8 cellular contexts compared by ENCODE assay signal in genomic region chrX:48509619-48510018, GRCh38. TPM values are rescaled to one million over a fixed set of nuclear protein-coding genes. Genes with fewer than 3 reads are reported as not detected.
DNase-seq lines count a peak whose midpoint lies in the region; ATAC-seq and TF ChIP-seq lines count a peak whose summit lies in the region.

No MANE protein-coding gene starts in this region.

- no peaks in the 10 kb centered on the region for H3K27me3 Mint-ChIP-seq in nephron (ENCODE audit: low read depth)

- H3K27ac Mint-ChIP-seq in nephron = peak overlapping the region in 2 of 3 experiments; percentile 37 to 57

- peak overlapping the region; percentile 93 to 96 (median 95) for H3K4me3 Mint-ChIP-seq in nephron

- H3K36me3 Mint-ChIP-seq in nephron (ENCODE audit: low read depth) = no peaks in the 10 kb centered on the region

- no peak for DNase-seq in BE2C
- no peak for DNase-seq in LNCaP clone FGC (ENCODE audit: low read depth)
- DNase-seq in NCI-H524 (lab: John Stamatoyannopoulos, UW) = no peak
- DNase-seq in NCI-H1694 (lab: John Stamatoyannopoulos, UW) = no peak
- DNase-seq in dermis blood vessel endothelial cell = no peak

- no peaks in the 10 kb centered on the region for H3K9me3 ChIP-seq in BE2C
- no peaks in the 10 kb centered on the region for H3K9me3 ChIP-seq in duodenal mucosa (ENCODE audit: control insufficient read depth in 1 of 2, low read length in 2 of 2)

- H3K4me1 ChIP-seq in BE2C (peaks cover 9% of the 10 kb centered on the region), duodenal mucosa (ENCODE audit: control insufficient read depth in 1 of 2, insufficient read depth in 2 of 2, low read length in 2 of 2) (peaks cover 4 to 11% of the 10 kb centered on the region in 2 donors)

- H3K27ac ChIP-seq in duodenal mucosa (ENCODE audit: low read depth, low read length) = no peak overlapping the region

- TF ChIP-seq CTCF in BE2C (IDR thresholded peaks at IDR 0.05; ENCODE audit: low read depth, low read length) (no peak), LNCaP clone FGC (IDR thresholded peaks at IDR 0.05; ENCODE audit: control insufficient read depth, extremely low read depth, insufficient read depth) (no peak), nephron (IDR thresholded peaks at IDR 0.05; ENCODE audit: unreplicated experiment in 3 of 3) (no peak)

- H3K4me1 Mint-ChIP-seq in nephron = no peaks in the 10 kb centered on the region

- H3K27me3 ChIP-seq in BE2C (no peaks in the 10 kb centered on the region), duodenal mucosa (ENCODE audit: control insufficient read depth in 1 of 2, insufficient read depth in 2 of 2, low read length in 2 of 2) (no peaks in the 10 kb centered on the region)

- H3K9me3 Mint-ChIP-seq in nephron = peaks cover 18% of the 10 kb centered on the region

- H3K36me3 ChIP-seq in BE2C (no peaks in the 10 kb centered on the region; the same call in 1 of the 2 replicates), duodenal mucosa (ENCODE audit: control insufficient read depth in 1 of 2, insufficient read depth in 2 of 2, low read length in 2 of 2) (no peaks in the 10 kb centered on the region)

- H3K4me3 ChIP-seq in BE2C (ENCODE audit: low read depth, low read length) (peak overlapping the region; percentile 67), LNCaP clone FGC (ENCODE audit: low read depth, low read length) (peak overlapping the region; percentile 70), duodenal mucosa (ENCODE audit: low read depth in 1 of 2, low read length in 2 of 2) (peak overlapping the region; percentile 70 to 76)

- H3K9ac ChIP-seq in duodenal mucosa (ENCODE audit: low read depth in 1 of 2, low read length in 2 of 2) = peak overlapping the region; percentile 65 to 69

- ATAC-seq in GM18511 (IDR thresholded peaks at IDR 0.05; ENCODE audit: unreplicated experiment) = no peak

RNA-seq across cellular contexts. Expression of gene PORCN, which starts 0.8 kb away (rescaled TPM):
- polyA plus RNA-seq in BE2C (2012; ENCODE audit: insufficient read depth, insufficient read length, low read depth) = 27.1 TPM
- total RNA-seq in dermis blood vessel endothelial cell = 4.9 and 7.0 TPM in 2 replicates

RNA-seq across cellular contexts. Expression of gene EBP, which starts 12.0 kb away (rescaled TPM):
- polyA plus RNA-seq in BE2C (2012; ENCODE audit: insufficient read depth, insufficient read length, low read depth) = 208 TPM
- 118 and 126 TPM in 2 replicates for total RNA-seq in dermis blood vessel endothelial cell

RNA-seq across cellular contexts. Expression of gene TBC1D25, which starts 29.9 kb away (rescaled TPM):
- 33.8 TPM for polyA plus RNA-seq in BE2C (2012; ENCODE audit: insufficient read depth, insufficient read length, low read depth)
- 7.8 and 11.6 TPM in 2 replicates for total RNA-seq in dermis blood vessel endothelial cell

RNA-seq across cellular contexts. Expression of gene FTSJ1, which starts 33.6 kb away (rescaled TPM):
- polyA plus RNA-seq in BE2C (2012; ENCODE audit: insufficient read depth, insufficient read length, low read depth) = 122 TPM
- 45.1 and 56.7 TPM in 2 replicates for total RNA-seq in dermis blood vessel endothelial cell

RNA-seq across cellular contexts. Expression of gene SLC38A5, which starts 39.6 kb away (rescaled TPM):
- polyA plus RNA-seq in BE2C (2012; ENCODE audit: insufficient read depth, insufficient read length, low read depth) = 0.56 TPM
- 10.6 and 24.2 TPM in 2 replicates for total RNA-seq in dermis blood vessel endothelial cell
